ENCODE assay signal across 8 cellular contexts in the genomic region with DNA sequence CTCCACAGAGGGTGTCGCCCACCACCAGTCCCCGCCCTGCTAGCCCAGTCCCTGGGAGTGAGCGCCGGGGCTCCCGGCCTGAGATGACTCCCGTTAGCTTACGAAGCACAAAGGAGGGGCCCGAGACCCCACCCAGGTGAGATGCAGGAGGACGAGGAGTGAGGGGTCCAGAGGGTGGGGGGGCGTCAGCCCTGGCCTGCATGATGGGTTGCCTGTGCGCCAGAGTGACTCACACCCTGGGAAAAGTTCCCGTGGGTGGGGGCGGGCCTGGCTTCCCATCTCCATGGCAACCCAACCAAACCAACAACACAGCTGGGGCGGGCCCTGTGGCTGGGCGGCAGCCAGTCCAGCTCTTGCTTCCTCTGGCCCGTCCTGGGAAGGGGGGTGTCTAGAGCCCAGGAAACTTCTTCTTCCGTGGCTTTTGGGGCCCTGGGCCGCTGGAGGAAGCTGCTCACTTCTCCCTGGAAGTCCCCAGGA. TPM values are rescaled to one million over a fixed set of nuclear protein-coding genes. Genes with fewer than 3 reads are reported as not detected.
DNase-seq lines count a peak whose midpoint lies in the region; ATAC-seq, FAIRE-seq and TF ChIP-seq lines count a peak whose summit lies in the region.

No MANE protein-coding gene starts in this region.

- TF ChIP-seq CTCF in AG09309 (IDR thresholded peaks at IDR 0.05; ENCODE audit: control insufficient read depth, insufficient read depth, low read depth, low read length, missing control alignments) (no peak), upper lobe of right lung (IDR thresholded peaks at IDR 0.05) (no peak)

- H3K27me3 ChIP-seq in adipocyte (replicated peaks; ENCODE audit: control insufficient read depth, insufficient read depth, low read length) (peaks cover 13% of the 10 kb centered on the region), upper lobe of right lung (peaks cover 23% of the 10 kb centered on the region)

- H3K9me3 ChIP-seq in adipocyte (ENCODE audit: control insufficient read depth, low read length): no peaks in the 10 kb centered on the region
- H3K9me3 ChIP-seq in upper lobe of right lung: no peaks in the 10 kb centered on the region

- TF ChIP-seq POLR2A in H54 (IDR thresholded peaks at IDR 0.05; ENCODE audit: low read depth, low read length): no peak

- H3K36me3 ChIP-seq in adipocyte (ENCODE audit: control insufficient read depth, insufficient read depth, low read length, severe bottlenecking): no peaks in the 10 kb centered on the region
- H3K36me3 ChIP-seq in upper lobe of right lung: no peaks in the 10 kb centered on the region

- H3K27ac ChIP-seq in upper lobe of right lung: peak overlapping the region; percentile 71

- ATAC-seq in Right ventricle myocardium superior (ENCODE audit: poor library complexity) (peak; percentile 61), upper lobe of right lung (peak; percentile 78), HG03280 (IDR thresholded peaks at IDR 0.05; ENCODE audit: unreplicated experiment) (no peak)

- intact Hi-C loops in Right ventricle myocardium superior (cut with DNase I) (no loop called here), posterior vena cava (cut with DNase I) (no loop called here), upper lobe of right lung (cut with DNase I) (no loop called here)

- peak overlapping the region; percentile 64 for H3K9ac ChIP-seq in adipocyte (ENCODE audit: low read length)

- H3K4me3 ChIP-seq in AG09309 (ENCODE audit: control insufficient read depth, low read depth, low read length): no peak overlapping the region; the same call in 1 of the 2 replicates
- peak overlapping the region; percentile 44 for H3K4me3 ChIP-seq in adipocyte (ENCODE audit: low read length)
- no peak overlapping the region for H3K4me3 ChIP-seq in upper lobe of right lung

- DNase-seq in AG09309 (ENCODE audit: low read depth) (peak; percentile 89), H54 (ENCODE audit: insufficient read length, low spot score) (peak; percentile 93), RKO (ENCODE audit: low spot score) (peak; percentile 95), adipocyte (ENCODE audit: low read depth) (peak; percentile 99), Right ventricle myocardium superior (peak; percentile 97), posterior vena cava (ENCODE audit: low spot score) (peak; percentile 98), upper lobe of right lung (peak; percentile 96)

- peak; percentile 52 for FAIRE-seq in H54 (lab: Jason Lieb, UNC)

- H3K4me1 ChIP-seq in adipocyte (ENCODE audit: control insufficient read depth, insufficient read depth, low read length): peaks cover 34% of the 10 kb centered on the region
- peaks cover 61% of the 10 kb centered on the region for H3K4me1 ChIP-seq in upper lobe of right lung

RNA-seq across cellular contexts. Expression of gene GAS2L1, which starts 4.5 kb away (rescaled TPM):
- total RNA-seq in Right ventricle myocardium superior (24.4 TPM), posterior vena cava (10 to 100 TPM; 25.0 to 25.4 TPM), upper lobe of right lung (27.2 TPM)

RNA-seq across cellular contexts. Expression of gene RASL10A, which starts 4.6 kb away (rescaled TPM):
- total RNA-seq in Right ventricle myocardium superior (1.3 TPM), posterior vena cava (1 to 10 TPM in 1 of 2 donors, under 1 TPM in 1; 0.71 to 1.9 TPM), upper lobe of right lung (0.72 TPM)

RNA-seq across cellular contexts. Expression of gene EWSR1, which starts 42.8 kb away (rescaled TPM):
- total RNA-seq in Right ventricle myocardium superior: 108 TPM
- total RNA-seq in posterior vena cava: 100 to 1,000 TPM; 155 to 168 TPM
- 149 TPM for total RNA-seq in upper lobe of right lung

RNA-seq across cellular contexts. Expression of gene RHBDD3, which starts 43.1 kb away (rescaled TPM):
- total RNA-seq in Right ventricle myocardium superior: 11.7 TPM
- 10 to 100 TPM; 11.8 to 17.6 TPM for total RNA-seq in posterior vena cava
- total RNA-seq in upper lobe of right lung: 19.0 TPM
